Comparison of ENCODE assay signal across 16 cellular contexts in the genomic region with DNA sequence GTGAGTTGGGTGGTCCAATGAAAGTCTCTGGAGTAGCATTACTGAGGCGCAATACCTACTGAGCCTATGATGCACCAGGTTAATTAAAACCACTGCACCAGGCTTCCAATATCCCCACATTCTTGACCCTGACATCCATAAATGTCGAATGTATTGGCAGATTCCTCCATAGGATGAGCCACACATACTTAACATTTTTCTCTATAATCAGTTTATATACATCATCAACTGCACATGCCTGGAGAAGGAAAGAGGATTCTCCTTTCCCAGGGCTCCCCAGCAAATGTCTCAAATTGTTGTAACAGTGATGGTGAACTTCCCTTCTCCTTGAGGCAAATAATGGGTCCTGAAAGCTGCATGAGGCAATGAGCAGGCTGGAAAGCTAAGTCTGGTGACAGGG.
A peak's percentile ranks its signal among the peaks of the same experiment; 100 is the strongest.
DNase-seq lines count a peak whose midpoint lies in the region; ATAC-seq, FAIRE-seq and TF ChIP-seq lines count a peak whose summit lies in the region.
"Had no signal": no experiment of that assay in that cellular context is flagged by ENCODE, and none has a peak within 500 bp of the region (broad histone marks: within the 10 kb centered on the region; RNA-seq: fewer than 3 reads in every experiment).

No MANE protein-coding gene starts in this region.

- H3K23ac ChIP-seq in H1 (ENCODE audit: insufficient read length), result no peak overlapping the region

- H3K36me3 Mint-ChIP-seq in neural progenitor cell, result no peaks in the 10 kb centered on the region
- H3K36me3 Mint-ChIP-seq: CD8-positive, alpha-beta T cell had no signal

- CTCF ChIA-PET in H1 (lab: Charles Lee; ENCODE audit: partially characterized antibody), result interaction anchor here (1.1 to 1.8 kb wide), 2 partner anchors 16 to 19 kb away, joined by 3 to 9 read pairs; no protein-coding TSS in a partner anchor

- H3K79me2 ChIP-seq in H1 (ENCODE audit: control insufficient read depth in 1 of 2, insufficient read depth in 2 of 2, low read length in 2 of 2) (no peaks in the 10 kb centered on the region), neural progenitor cell (ENCODE audit: low read depth) (no peaks in the 10 kb centered on the region)

- no peaks in the 10 kb centered on the region for H3K4me1 ChIP-seq in H1 (replicated peaks in 1 of 4; ENCODE audit: control insufficient read depth in 3 of 4, insufficient read depth in 4 of 4, low read length in 3 of 4)
- no peaks in the 10 kb centered on the region for H3K4me1 ChIP-seq in neural progenitor cell

- no peak overlapping the region for H3K18ac ChIP-seq in H1 (ENCODE audit: extremely low read depth, low read length)

- H3K14ac ChIP-seq in H1 (ENCODE audit: insufficient read length), result no peak overlapping the region

- H3F3A ChIP-seq in neural progenitor cell (ENCODE audit: low read depth), result no peaks in the 10 kb centered on the region

- no peaks in the 10 kb centered on the region for H3K23me2 ChIP-seq in H1 (ENCODE audit: low read depth, low read length)

- no peaks in the 10 kb centered on the region for H3K36me3 ChIP-seq in H1 (ENCODE audit: control insufficient read depth in 2 of 4, insufficient read depth in 4 of 4, low read length in 3 of 4)
- no peaks in the 10 kb centered on the region for H3K36me3 ChIP-seq in neural progenitor cell
- H3K36me3 ChIP-seq: BLaER1 treated with 17β-estradiol and CSF1 and Interleukin-3, amounts not matched to agents 10 nM and 100 nM had no signal

- POLR2A ChIA-PET in H1 (lab: Charles Lee; ENCODE audit: partially characterized antibody), result no interaction called here

- H4K91ac ChIP-seq in H1 (replicated peaks; ENCODE audit: insufficient read length, low read length), result no peak overlapping the region

- H3K27ac ChIP-seq in H1 (ENCODE audit: low read depth, low read length) (no peak overlapping the region), neural progenitor cell (no peak overlapping the region), coronary artery (no peak overlapping the region)
- H3K27ac ChIP-seq: BLaER1 treated with 17β-estradiol and CSF1 and Interleukin-3, amounts not matched to agents 10 nM and 100 nM had no signal

- H3K4me3 ChIP-seq in H1 (ENCODE audit: extremely low read depth in 1 of 4, insufficient read depth in 2 of 4, low read depth in 3 of 4, low read length in 4 of 4) (no peak overlapping the region), neural progenitor cell (no peak overlapping the region), coronary artery (no peak overlapping the region)
- H3K4me3 ChIP-seq: BLaER1 treated with 17β-estradiol and CSF1 and Interleukin-3, amounts not matched to agents 10 nM and 100 nM; K562 had no signal

- DNase-seq in EH (ENCODE audit: low read depth) (peak; percentile 56), HCEC 1CT (peak; percentile 17), H1 (ENCODE audit: low read depth in 1 of 2, low spot score in 2 of 2) (no peak), neural progenitor cell (ENCODE audit: low spot score) (no peak), coronary artery (ENCODE audit: low spot score) (no peak)
- DNase-seq: Calu3; CD8-positive, alpha-beta T cell; DMS79 treated with DMSO at 0.1 percent for 48 hours; GF-D8; GOT3; H9 had no signal

- H2BK12ac ChIP-seq in H1 (ENCODE audit: low read depth, low read length), result no peak overlapping the region

- H2BK120ac ChIP-seq in H1 (replicated peaks; ENCODE audit: low read depth, low read length), result no peak overlapping the region

- H4K20me1 ChIP-seq in H1 (replicated peaks in 1 of 2; ENCODE audit: control insufficient read depth in 1 of 2, insufficient read depth in 2 of 2, low read length in 2 of 2), result no peaks in the 10 kb centered on the region
- H4K20me1 ChIP-seq in neural progenitor cell (ENCODE audit: low read depth), result no peaks in the 10 kb centered on the region
- H4K20me1 ChIP-seq: BLaER1 treated with 17β-estradiol and CSF1 and Interleukin-3, amounts not matched to agents 10 nM and 100 nM had no signal

- ATAC-seq in HG02678 (IDR thresholded peaks at IDR 0.05; ENCODE audit: unreplicated experiment), result no peak
- no peak for ATAC-seq in HG02763 (IDR thresholded peaks at IDR 0.05; ENCODE audit: unreplicated experiment)
- ATAC-seq: CD8-positive, alpha-beta T cell; K562 had no signal

- TF ChIP-seq POLR2A in H1 (IDR thresholded peaks at IDR 0.05; ENCODE audit: control extremely low read depth in 1 of 2, low read depth in 2 of 2, low read length in 2 of 2), result no peak

- H3K4ac ChIP-seq in H1 (replicated peaks; ENCODE audit: insufficient read length, low read depth, low read length), result no peak overlapping the region

- no peaks in the 10 kb centered on the region for H3K27me3 ChIP-seq in H1 (replicated peaks in 1 of 4; ENCODE audit: control insufficient read depth in 3 of 4, extremely low read depth in 1 of 4, insufficient read depth in 3 of 4, low read length in 3 of 4)
- H3K27me3 ChIP-seq in neural progenitor cell, result no peaks in the 10 kb centered on the region
- H3K27me3 ChIP-seq: BLaER1 treated with 17β-estradiol and CSF1 and Interleukin-3, amounts not matched to agents 10 nM and 100 nM had no signal

- no peak for TF ChIP-seq RAD21 in H1 (IDR thresholded peaks at IDR 0.05 in 1 of 2, conservative IDR thresholded peaks at IDR 0.05 in 1 of 2; ENCODE audit: low read depth in 2 of 2, low read length in 2 of 2)

- no peak overlapping the region for H3K4me3 Mint-ChIP-seq in neural progenitor cell
- H3K4me3 Mint-ChIP-seq: B cell; CD8-positive, alpha-beta T cell; H9 had no signal

- H3K4me1 Mint-ChIP-seq in neural progenitor cell, result peaks cover 4% of the 10 kb centered on the region
- H3K4me1 Mint-ChIP-seq: B cell, H9 had no signal

- TF ChIP-seq EP300 in H1 (IDR thresholded peaks at IDR 0.05; ENCODE audit: borderline replicate concordance in 1 of 2, low read depth in 2 of 2, low read length in 2 of 2), result no peak

- H3K9me3 Mint-ChIP-seq in neural progenitor cell, result no peaks in the 10 kb centered on the region
- H3K9me3 Mint-ChIP-seq: CD8-positive, alpha-beta T cell; H9 had no signal

- no peak overlapping the region for H2BK15ac ChIP-seq in H1 (ENCODE audit: low read length)

- no peak overlapping the region for H2BK5ac ChIP-seq in H1 (ENCODE audit: low read depth, low read length)

- H3K27me3 Mint-ChIP-seq in neural progenitor cell (ENCODE audit: insufficient read depth, low read depth), result no peaks in the 10 kb centered on the region
- H3K27me3 Mint-ChIP-seq: B cell had no signal

- no peak overlapping the region for H4K8ac ChIP-seq in H1 (ENCODE audit: extremely low read depth, insufficient read depth, low read length)

- no peak overlapping the region for H2BK20ac ChIP-seq in H1 (ENCODE audit: low read length)

- 89% methylated on average over 2 of the region's 2 CpGs; no CpG with 5 or more reads in 1 of the 2 experiments for WGBS in H1 (ENCODE audit: extremely low coverage in 1 of 2, insufficient coverage in 1 of 2, insufficient read length in 1 of 2, insufficient replicate concordance in 2 of 2, low coverage in 1 of 2, low lambda C conversion rate in 2 of 2, missing lambda C conversion rate in 1 of 2), 2 experiments

- H3K56ac ChIP-seq in H1 (replicated peaks; ENCODE audit: insufficient read length, low read depth, low read length), result no peak overlapping the region

- H4K5ac ChIP-seq in H1 (ENCODE audit: insufficient read length, low read depth, low read length), result no peak overlapping the region

- no peak for TF ChIP-seq CTCF in H1 (IDR thresholded peaks at IDR 0.05; ENCODE audit: control extremely low read depth in 1 of 3, insufficient read depth in 1 of 3, low read depth in 1 of 3, low read length in 3 of 3)
- no peak for TF ChIP-seq CTCF in neural progenitor cell (IDR thresholded peaks at IDR 0.05)
- no peak for TF ChIP-seq CTCF in coronary artery (IDR thresholded peaks at IDR 0.05)

- H2AFZ ChIP-seq in H1 (ENCODE audit: low read length) (0 out of 2 replicates have a peak overlapping the region, but pooled peaks have one; percentile 52), neural progenitor cell (replicated peaks) (no peak overlapping the region)

- H3K9ac ChIP-seq in H1 (replicated peaks in 1 of 4; ENCODE audit: extremely low read depth in 1 of 4, low read depth in 3 of 4, low read length in 3 of 4), result no peak overlapping the region
- no peak overlapping the region for H3K9ac ChIP-seq in neural progenitor cell
- H3K9ac ChIP-seq: BLaER1 treated with 17β-estradiol and CSF1 and Interleukin-3, amounts not matched to agents 10 nM and 100 nM had no signal

- no peaks in the 10 kb centered on the region for H3K79me1 ChIP-seq in H1 (ENCODE audit: low read depth, low read length)

- H3K27ac Mint-ChIP-seq in neural progenitor cell, result peak overlapping the region; percentile 75
- H3K27ac Mint-ChIP-seq: B cell; CD8-positive, alpha-beta T cell; H9 had no signal

- no peak for FAIRE-seq in H1 (lab: Jason Lieb, UNC)
- FAIRE-seq: K562 had no signal

- H3K4me2 ChIP-seq in H1 (ENCODE audit: insufficient read depth in 1 of 2, low read depth in 2 of 2, low read length in 2 of 2) (no peak overlapping the region), neural progenitor cell (no peak overlapping the region)
- H3K4me2 ChIP-seq: BLaER1 treated with 17β-estradiol and CSF1 and Interleukin-3, amounts not matched to agents 10 nM and 100 nM had no signal

- H2AK5ac ChIP-seq in H1 (ENCODE audit: low read depth, low read length), result no peak overlapping the region

- no peaks in the 10 kb centered on the region for H3K9me3 ChIP-seq in H1 (ENCODE audit: insufficient read depth in 2 of 2, low read depth in 1 of 2, low read length in 1 of 2)
- H3K9me3 ChIP-seq in neural progenitor cell (ENCODE audit: low read depth), result no peaks in the 10 kb centered on the region

TF ChIP-seq in H1, 55 proteins besides CTCF, POLR2A, EP300 and RAD21 (continues in another document):
- TF ChIP-seq, protein P1, sequence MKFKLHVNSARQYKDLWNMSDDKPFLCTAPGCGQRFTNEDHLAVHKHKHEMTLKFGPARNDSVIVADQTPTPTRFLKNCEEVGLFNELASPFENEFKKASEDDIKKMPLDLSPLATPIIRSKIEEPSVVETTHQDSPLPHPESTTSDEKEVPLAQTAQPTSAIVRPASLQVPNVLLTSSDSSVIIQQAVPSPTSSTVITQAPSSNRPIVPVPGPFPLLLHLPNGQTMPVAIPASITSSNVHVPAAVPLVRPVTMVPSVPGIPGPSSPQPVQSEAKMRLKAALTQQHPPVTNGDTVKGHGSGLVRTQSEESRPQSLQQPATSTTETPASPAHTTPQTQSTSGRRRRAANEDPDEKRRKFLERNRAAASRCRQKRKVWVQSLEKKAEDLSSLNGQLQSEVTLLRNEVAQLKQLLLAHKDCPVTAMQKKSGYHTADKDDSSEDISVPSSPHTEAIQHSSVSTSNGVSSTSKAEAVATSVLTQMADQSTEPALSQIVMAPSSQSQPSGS (IDR thresholded peaks at IDR 0.05; ENCODE audit: low read length), result no peak
- TF ChIP-seq, protein P2, sequence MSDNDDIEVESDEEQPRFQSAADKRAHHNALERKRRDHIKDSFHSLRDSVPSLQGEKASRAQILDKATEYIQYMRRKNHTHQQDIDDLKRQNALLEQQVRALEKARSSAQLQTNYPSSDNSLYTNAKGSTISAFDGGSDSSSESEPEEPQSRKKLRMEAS (IDR thresholded peaks at IDR 0.05), result no peak
- no peak for TF ChIP-seq SAP30 (IDR thresholded peaks at IDR 0.05; ENCODE audit: insufficient read depth, insufficient replicate concordance, low read length)
- TF ChIP-seq TAF1 (IDR thresholded peaks at IDR 0.05; ENCODE audit: low read depth, low read length), result no peak
- no peak for TF ChIP-seq NRF1 (IDR thresholded peaks at IDR 0.05; ENCODE audit: low read depth, low read length)
- TF ChIP-seq TAF7 (optimal IDR thresholded peaks at IDR 0.05; ENCODE audit: borderline replicate concordance, low read depth, low read length), result no peak

Comparison
In these comparisons a context has a peak if more than half of its experiments do, and no peak if none do; other contexts are left out.
1. DNase-seq: peak in EH (single experiment) and HCEC 1CT (single experiment); none in H1 (0 of 2), neural progenitor cell (single experiment) and coronary artery (single experiment).